8 cellular contexts compared by ENCODE assay signal in the genomic region with DNA sequence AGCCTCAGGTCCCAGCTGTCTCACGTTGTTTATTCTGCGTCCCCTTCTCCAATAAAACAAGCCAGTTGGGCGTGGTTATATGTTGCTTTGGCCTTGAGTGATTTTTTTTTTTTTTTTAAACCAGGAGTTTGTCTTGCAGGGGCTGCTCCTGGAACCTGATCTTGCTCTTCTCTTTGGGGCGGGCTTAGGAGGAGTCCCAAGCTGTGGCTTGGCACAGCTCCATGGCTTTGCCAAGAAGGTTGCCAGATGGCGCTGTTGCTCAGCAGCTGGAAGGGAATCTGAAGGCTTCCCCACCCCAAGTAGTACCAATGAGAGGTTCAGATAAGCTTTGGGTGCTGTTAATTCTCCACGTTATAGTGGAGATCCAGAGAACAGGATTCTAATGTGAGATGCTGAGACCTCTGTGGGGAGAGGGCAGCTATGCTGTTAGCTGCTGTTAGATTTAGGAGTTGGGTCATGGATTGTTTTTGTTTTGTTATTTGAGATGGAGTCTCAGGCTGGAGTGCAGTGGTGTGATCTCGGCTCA. TPM values are rescaled to one million over a fixed set of nuclear protein-coding genes. Genes with fewer than 3 reads are reported as not detected.
DNase-seq lines count a peak whose midpoint lies in the region; ATAC-seq and TF ChIP-seq lines count a peak whose summit lies in the region.

No MANE protein-coding gene starts in this region.

- intact Hi-C loops in activated CD8-positive, alpha-beta T cell treated with anti-CD3 and anti-CD28 coated beads for 36 hours (cut with micrococcal nuclease), result loop anchor here (5.0 kb wide), 1 partner anchor 98 kb away; a partner anchor contains a TSS

- ATAC-seq in activated CD8-positive, alpha-beta T cell treated with anti-CD3 and anti-CD28 coated beads for 36 hours, result peak; percentile 10
- peak; percentile 67 for ATAC-seq in memory B cell (ENCODE audit: low read depth)
- no peak for ATAC-seq in GM21423 (IDR thresholded peaks at IDR 0.05; ENCODE audit: unreplicated experiment)

- no peak overlapping the region for H3K4me3 ChIP-seq in effector memory CD4-positive, alpha-beta T cell (ENCODE audit: insufficient read depth, low read depth, low read length, poor library complexity, severe bottlenecking)

- no peak overlapping the region for H3K27ac ChIP-seq in effector memory CD4-positive, alpha-beta T cell (ENCODE audit: insufficient read depth, low read length, poor library complexity, severe bottlenecking)

- POLR2A ChIA-PET in activated CD8-positive, alpha-beta T cell treated with anti-CD3 and anti-CD28 coated beads for 36 hours (lab: Charles Lee), result interaction anchor here (0.7 to 9.7 kb wide), 15 partner anchors 7 to 119 kb away, joined by 3 to 206 read pairs (median 4); a partner anchor contains a TSS

- no peaks in the 10 kb centered on the region for H3K27me3 ChIP-seq in effector memory CD4-positive, alpha-beta T cell (replicated peaks; ENCODE audit: control insufficient read depth, insufficient read depth, low read length, poor library complexity, severe bottlenecking)

- no peaks in the 10 kb centered on the region for H3K9me3 ChIP-seq in effector memory CD4-positive, alpha-beta T cell (ENCODE audit: control insufficient read depth, low read length)

- CTCF ChIA-PET in activated CD8-positive, alpha-beta T cell treated with anti-CD3 and anti-CD28 coated beads for 36 hours (lab: Charles Lee), result interaction anchor here (0.7 to 7.5 kb wide), 25 partner anchors 9 to 155 kb away, joined by 3 to 111 read pairs (median 7); a partner anchor contains a TSS

- H3K36me3 ChIP-seq in effector memory CD4-positive, alpha-beta T cell (ENCODE audit: control insufficient read depth, insufficient read depth, low read length), result peaks cover 48% of the 10 kb centered on the region

- H3K27me3 Mint-ChIP-seq in activated CD8-positive, alpha-beta T cell treated with anti-CD3 and anti-CD28 coated beads for 36 hours, result no peaks in the 10 kb centered on the region
- no peaks in the 10 kb centered on the region for H3K27me3 Mint-ChIP-seq in memory B cell

- peaks cover 44% of the 10 kb centered on the region for H3K4me1 Mint-ChIP-seq in activated CD8-positive, alpha-beta T cell treated with anti-CD3 and anti-CD28 coated beads for 36 hours (ENCODE audit: low read depth)
- peaks cover 31% of the 10 kb centered on the region for H3K4me1 Mint-ChIP-seq in memory B cell

- H3K36me3 Mint-ChIP-seq in activated CD8-positive, alpha-beta T cell treated with anti-CD3 and anti-CD28 coated beads for 36 hours (ENCODE audit: low read depth), result peaks cover 79% of the 10 kb centered on the region
- H3K36me3 Mint-ChIP-seq in memory B cell, result peaks cover 27% of the 10 kb centered on the region

- peaks cover 43% of the 10 kb centered on the region for H3K4me1 ChIP-seq in effector memory CD4-positive, alpha-beta T cell (ENCODE audit: control insufficient read depth, insufficient read depth, low read length, poor library complexity, severe bottlenecking)

- DNase-seq in C1 segment of cervical spinal cord (lab: John Stamatoyannopoulos, UW) (peak in 12 of 14 donors; percentile 19 to 71 (median 46)), HT1080 (ENCODE audit: low read depth) (peak; percentile 93), NOMO-1 treated with DMSO at 0.1 percent for 48 hours (lab: John Stamatoyannopoulos, UW; ENCODE audit: unreplicated experiment) (peak; percentile 83), memory B cell (ENCODE audit: low spot score in 2 of 2) (peak; percentile 70 to 75)
- peak; percentile 87 for DNase-seq in activated CD8-positive, alpha-beta T cell treated with anti-CD3 and anti-CD28 coated beads for 36 hours
- DNase-seq in effector memory CD4-positive, alpha-beta T cell, result peak; percentile 71 to 78 (median 73)
- peak; percentile 43 to 62 for DNase-seq in stimulated activated CD8-positive, alpha-beta memory T cell treated with anti-CD3 and anti-CD28 coated beads, Interleukin-2, amount 100 ng/mL, for 48 hours (ENCODE audit: low read depth in 2 of 2)

- peak; percentile 62 for TF ChIP-seq CTCF in activated CD8-positive, alpha-beta T cell treated with anti-CD3 and anti-CD28 coated beads for 36 hours (IDR thresholded peaks at IDR 0.05)

- peak overlapping the region; percentile 65 for H3K27ac Mint-ChIP-seq in activated CD8-positive, alpha-beta T cell treated with anti-CD3 and anti-CD28 coated beads for 36 hours
- H3K27ac Mint-ChIP-seq in memory B cell, result peak overlapping the region; percentile 80

- peak overlapping the region; percentile 53 for H3K4me3 Mint-ChIP-seq in activated CD8-positive, alpha-beta T cell treated with anti-CD3 and anti-CD28 coated beads for 36 hours
- peak overlapping the region; percentile 63 for H3K4me3 Mint-ChIP-seq in memory B cell

- H3K9me3 Mint-ChIP-seq in activated CD8-positive, alpha-beta T cell treated with anti-CD3 and anti-CD28 coated beads for 36 hours, result no peaks in the 10 kb centered on the region
- no peaks in the 10 kb centered on the region for H3K9me3 Mint-ChIP-seq in memory B cell

RNA-seq across cellular contexts. Expression of a gene that starts 2.0 kb away (rescaled TPM):
- total RNA-seq in HT1080 (2014; rRNA removed; shearing (Covaris generic)), result 1.5 and 2.0 TPM in 2 replicates
- 0.84 and 1.6 TPM in 2 replicates for polyA plus RNA-seq in HT1080 (2015; cell fraction: cytosol; rRNA removed)
- 2.2 and 3.4 TPM in 2 replicates for polyA plus RNA-seq in HT1080 (2015; cell fraction: nucleus; rRNA removed)
- 100 to 1,000 TPM; 210 to 214 TPM for total RNA-seq in activated CD8-positive, alpha-beta T cell treated with anti-CD3 and anti-CD28 coated beads for 36 hours

RNA-seq across cellular contexts. Expression of a gene that starts 18.6 kb away (rescaled TPM):
- total RNA-seq in HT1080 (2014; rRNA removed; shearing (Covaris generic)), result 367 and 368 TPM in 2 replicates
- polyA plus RNA-seq in HT1080 (2015; cell fraction: cytosol; rRNA removed), result 218 TPM in 2 replicates
- polyA plus RNA-seq in HT1080 (2015; cell fraction: nucleus; rRNA removed), result 300 and 305 TPM in 2 replicates
- total RNA-seq in activated CD8-positive, alpha-beta T cell treated with anti-CD3 and anti-CD28 coated beads for 36 hours, result 100 to 1,000 TPM; 396 to 416 TPM

RNA-seq across cellular contexts. Expression of a gene that starts 21.5 kb away (rescaled TPM):
- total RNA-seq in HT1080 (2014; rRNA removed; shearing (Covaris generic)), result 37.4 and 42.7 TPM in 2 replicates
- polyA plus RNA-seq in HT1080 (2015; cell fraction: cytosol; rRNA removed), result 57.7 and 60.5 TPM in 2 replicates
- polyA plus RNA-seq in HT1080 (2015; cell fraction: nucleus; rRNA removed), result 84.2 and 85.5 TPM in 2 replicates
- 10 to 100 TPM; 33.7 to 41.5 TPM for total RNA-seq in activated CD8-positive, alpha-beta T cell treated with anti-CD3 and anti-CD28 coated beads for 36 hours

RNA-seq across cellular contexts. Expression of a gene that starts 21.5 kb away (rescaled TPM):
- 61.8 and 80.6 TPM in 2 replicates for total RNA-seq in HT1080 (2014; rRNA removed; shearing (Covaris generic))
- 53.3 and 64.0 TPM in 2 replicates for polyA plus RNA-seq in HT1080 (2015; cell fraction: cytosol; rRNA removed)
- polyA plus RNA-seq in HT1080 (2015; cell fraction: nucleus; rRNA removed), result 69.0 and 77.2 TPM in 2 replicates
- total RNA-seq in activated CD8-positive, alpha-beta T cell treated with anti-CD3 and anti-CD28 coated beads for 36 hours, result 10 to 100 TPM; 66.0 to 69.2 TPM

RNA-seq across cellular contexts. Expression of a gene that starts 25.8 kb away (rescaled TPM):
- 2.9 and 11.1 TPM in 2 replicates for total RNA-seq in HT1080 (2014; rRNA removed; shearing (Covaris generic))
- polyA plus RNA-seq in HT1080 (2015; cell fraction: cytosol; rRNA removed), result 25.7 and 29.8 TPM in 2 replicates
- polyA plus RNA-seq in HT1080 (2015; cell fraction: nucleus; rRNA removed), result 25.5 and 30.7 TPM in 2 replicates
- 10 to 100 TPM; 25.8 to 26.1 TPM for total RNA-seq in activated CD8-positive, alpha-beta T cell treated with anti-CD3 and anti-CD28 coated beads for 36 hours

Comparison
In these comparisons a context has a peak if more than half of its experiments do, and no peak if none do; other contexts are left out.
1. RNA of a gene that starts 2.0 kb away (total RNA-seq): 210 to 214 TPM in activated CD8-positive, alpha-beta T cell treated with anti-CD3 and anti-CD28 coated beads for 36 hours; 1.5 to 2.0 TPM in HT1080; every median in the first group is over 10 times any median in the second.
2. Peak in every context shown above with its lines, with median percentiles within 50 percentile points of each other: DNase-seq.